ENCODE assay signal across 8 cellular contexts in the genomic region with DNA sequence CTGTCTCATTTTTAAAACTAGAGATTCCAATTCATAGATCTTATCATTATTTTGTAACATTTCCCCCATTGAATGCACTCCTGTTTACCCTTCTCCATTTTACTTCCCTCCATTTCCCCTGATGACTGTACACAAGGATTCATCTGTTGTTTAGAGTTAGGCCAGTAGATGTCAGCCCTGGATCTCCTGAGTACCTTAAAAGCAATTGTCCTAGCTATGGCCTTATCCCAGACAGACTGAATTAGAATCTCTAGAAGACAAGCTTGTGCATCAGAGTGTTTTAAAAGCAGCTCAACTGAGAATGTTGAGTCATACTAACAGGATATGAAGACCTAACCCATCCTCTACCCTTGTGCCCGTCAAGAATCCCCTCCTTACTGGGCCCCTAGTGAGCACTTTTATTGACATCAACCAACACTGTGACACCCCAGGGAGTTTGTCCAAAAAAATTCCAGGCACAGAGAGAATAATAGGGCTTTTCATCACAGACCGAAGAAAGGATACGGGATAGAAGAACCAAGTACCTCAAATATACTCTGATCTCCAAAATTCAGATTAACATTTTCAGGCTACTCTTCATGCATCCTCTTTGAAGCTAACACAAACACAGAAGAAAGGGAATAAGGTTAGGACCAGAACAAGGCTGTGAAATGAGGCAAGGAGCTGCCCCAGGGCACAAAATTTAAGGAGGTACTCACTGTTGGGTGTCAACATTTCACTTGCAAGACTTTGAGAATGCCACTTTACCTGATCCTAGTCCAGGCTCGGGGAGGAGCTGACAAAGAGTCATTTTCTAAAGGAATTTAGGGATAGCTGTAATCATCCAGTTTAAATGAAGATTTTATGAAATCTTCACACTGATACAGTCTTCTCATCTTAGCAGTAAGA.
A peak's percentile ranks its signal among the peaks of the same experiment; 100 is the strongest.
DNase-seq lines count a peak whose midpoint lies in the region; ATAC-seq and TF ChIP-seq lines count a peak whose summit lies in the region.

No MANE protein-coding gene starts in this region.

- no peak overlapping the region for H3K27ac Mint-ChIP-seq in memory B cell

- no peak overlapping the region for H3K4me3 Mint-ChIP-seq in memory B cell

- H3K36me3 ChIP-seq in brain microvascular endothelial cell (replicated peaks) = no peaks in the 10 kb centered on the region

- DNase-seq in DMS 273 (lab: John Stamatoyannopoulos, UW; ENCODE audit: unreplicated experiment) (peak; percentile 60), NCI-H748 (lab: John Stamatoyannopoulos, UW; ENCODE audit: unreplicated experiment) (peak; percentile 25), brain microvascular endothelial cell (peak; percentile 82), memory B cell (ENCODE audit: low spot score in 2 of 2) (no peak), NCI-H2107 treated with DMSO at 0.1 percent for 48 hours (lab: John Stamatoyannopoulos, UW; ENCODE audit: unreplicated experiment) (no peak)
- DNase-seq in activated CD8-positive, alpha-beta memory T cell treated with anti-CD3 and anti-CD28 coated beads for 24 hours = no peak

- in situ Hi-C loops in brain microvascular endothelial cell (cut with HindIII; ENCODE audit: low pct_ligation_motif_present, low sequenced_read_pairs) = no loop called here

- peak; percentile 97 for ATAC-seq in GM18909 (IDR thresholded peaks at IDR 0.05; ENCODE audit: poor library complexity, unreplicated experiment)
- peak; percentile 92 for ATAC-seq in HG03064 (IDR thresholded peaks at IDR 0.05; ENCODE audit: low read depth, unreplicated experiment)
- peak; percentile 79 for ATAC-seq in memory B cell (ENCODE audit: low read depth)

- no peaks in the 10 kb centered on the region for H3K36me3 Mint-ChIP-seq in memory B cell

- H3K27me3 ChIP-seq in brain microvascular endothelial cell (replicated peaks) = no peaks in the 10 kb centered on the region

- TF ChIP-seq CTCF in brain microvascular endothelial cell (IDR thresholded peaks at IDR 0.05; ENCODE audit: low read depth, low read length, missing control alignments) = peak; percentile 72

- H3K27me3 Mint-ChIP-seq in memory B cell = no peaks in the 10 kb centered on the region

- no peaks in the 10 kb centered on the region for H3K9me3 Mint-ChIP-seq in memory B cell

- peaks cover 3% of the 10 kb centered on the region for H3K4me1 Mint-ChIP-seq in memory B cell

- no peak overlapping the region for H3K27ac ChIP-seq in brain microvascular endothelial cell

- no peak overlapping the region for H3K4me3 ChIP-seq in brain microvascular endothelial cell (ENCODE audit: low read depth, low read length)

Comparison
In these comparisons a context has a peak if more than half of its experiments do, and no peak if none do; other contexts are left out.
1. DNase-seq: peak in DMS 273 (single experiment), NCI-H748 (single experiment) and brain microvascular endothelial cell (single experiment); none in memory B cell (0 of 2), NCI-H2107 treated with DMSO at 0.1 percent for 48 hours (single experiment) and activated CD8-positive, alpha-beta memory T cell treated with anti-CD3 and anti-CD28 coated beads for 24 hours (single experiment).
2. Peak in every context shown above with its lines, with median percentiles within 50 percentile points of each other: ATAC-seq.